1 cellular context compared by ENCODE assay signal in the genomic region with DNA sequence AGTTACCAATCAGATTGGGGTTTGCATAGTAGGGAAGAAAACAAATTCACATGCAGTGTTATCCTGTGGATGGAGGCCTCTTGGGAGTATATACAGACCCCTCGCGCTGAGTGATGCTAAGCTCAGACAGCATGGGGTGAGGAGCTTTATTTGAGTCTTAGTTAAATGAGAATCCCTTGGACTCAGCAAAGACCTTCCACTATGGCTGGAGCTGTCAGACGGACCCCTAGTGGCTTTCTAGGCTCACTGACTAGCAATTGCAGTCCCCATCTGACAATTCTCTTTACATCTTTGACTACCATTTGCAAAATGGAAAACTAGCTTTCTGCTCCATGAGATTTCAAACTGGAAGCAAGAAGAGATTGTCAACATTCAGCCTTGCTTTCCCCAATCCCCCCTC.
TF ChIP-seq lines count a peak whose summit lies in the region.

No MANE protein-coding gene starts in this region.

TF ChIP-seq in GM12878, 131 proteins besides CTCF, POLR2A, EP300 and RAD21 (continued from another document):
- TF ChIP-seq, protein P1, sequence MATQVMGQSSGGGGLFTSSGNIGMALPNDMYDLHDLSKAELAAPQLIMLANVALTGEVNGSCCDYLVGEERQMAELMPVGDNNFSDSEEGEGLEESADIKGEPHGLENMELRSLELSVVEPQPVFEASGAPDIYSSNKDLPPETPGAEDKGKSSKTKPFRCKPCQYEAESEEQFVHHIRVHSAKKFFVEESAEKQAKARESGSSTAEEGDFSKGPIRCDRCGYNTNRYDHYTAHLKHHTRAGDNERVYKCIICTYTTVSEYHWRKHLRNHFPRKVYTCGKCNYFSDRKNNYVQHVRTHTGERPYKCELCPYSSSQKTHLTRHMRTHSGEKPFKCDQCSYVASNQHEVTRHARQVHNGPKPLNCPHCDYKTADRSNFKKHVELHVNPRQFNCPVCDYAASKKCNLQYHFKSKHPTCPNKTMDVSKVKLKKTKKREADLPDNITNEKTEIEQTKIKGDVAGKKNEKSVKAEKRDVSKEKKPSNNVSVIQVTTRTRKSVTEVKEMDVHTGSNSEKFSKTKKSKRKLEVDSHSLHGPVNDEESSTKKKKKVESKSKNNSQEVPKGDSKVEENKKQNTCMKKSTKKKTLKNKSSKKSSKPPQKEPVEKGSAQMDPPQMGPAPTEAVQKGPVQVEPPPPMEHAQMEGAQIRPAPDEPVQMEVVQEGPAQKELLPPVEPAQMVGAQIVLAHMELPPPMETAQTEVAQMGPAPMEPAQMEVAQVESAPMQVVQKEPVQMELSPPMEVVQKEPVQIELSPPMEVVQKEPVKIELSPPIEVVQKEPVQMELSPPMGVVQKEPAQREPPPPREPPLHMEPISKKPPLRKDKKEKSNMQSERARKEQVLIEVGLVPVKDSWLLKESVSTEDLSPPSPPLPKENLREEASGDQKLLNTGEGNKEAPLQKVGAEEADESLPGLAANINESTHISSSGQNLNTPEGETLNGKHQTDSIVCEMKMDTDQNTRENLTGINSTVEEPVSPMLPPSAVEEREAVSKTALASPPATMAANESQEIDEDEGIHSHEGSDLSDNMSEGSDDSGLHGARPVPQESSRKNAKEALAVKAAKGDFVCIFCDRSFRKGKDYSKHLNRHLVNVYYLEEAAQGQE (IDR thresholded peaks at IDR 0.05; ENCODE audit: low read depth, low read length), result no peak
- no peak for TF ChIP-seq IRF4 (IDR thresholded peaks at IDR 0.05; ENCODE audit: low read depth, low read length)
- no peak for TF ChIP-seq CEBPB (IDR thresholded peaks at IDR 0.05; ENCODE audit: borderline replicate concordance in 1 of 2, low read depth in 2 of 2, low read length in 2 of 2)
- no peak for TF ChIP-seq MEF2A (IDR thresholded peaks at IDR 0.05; ENCODE audit: insufficient read depth, low read depth, low read length)
